ENCODE assay signal across 8 cellular contexts in genomic region chr17:76712321-76712720, GRCh38. TPM values are rescaled to one million over a fixed set of nuclear protein-coding genes. Genes with fewer than 3 reads are reported as not detected.
DNase-seq lines count a peak whose midpoint lies in the region; ATAC-seq, FAIRE-seq and TF ChIP-seq lines count a peak whose summit lies in the region.
"Not testable (repeated sequence)": the region's sequence is repeated elsewhere in the genome, so short reads cannot be mapped to it uniquely, and the experiment has no call there.

No MANE protein-coding gene starts in this region.

- H3K9me2 ChIP-seq in Loucy (replicated peaks; ENCODE audit: low read depth, low read length): not testable (repeated sequence)

- H3K36me3 ChIP-seq in BLaER1 (peaks cover 40% of the 10 kb centered on the region), Loucy (ENCODE audit: insufficient read depth, low read length) (peaks cover 28% of the 10 kb centered on the region; the same call in 1 of the 2 replicates), heart left ventricle (peaks cover 0 to 49% (median 44%) of the 10 kb centered on the region in 9 donors), HepG2 (replicated peaks in 1 of 2; ENCODE audit: control insufficient read depth in 1 of 2, insufficient read depth in 2 of 2, low read length in 2 of 2) (peaks cover 10 to 37% of the 10 kb centered on the region in 2 experiments), transverse colon (peaks cover 0 to 33% (median 3%) of the 10 kb centered on the region in 4 donors)

- not testable (repeated sequence) for H3K27ac ChIP-seq in BLaER1; HepG2 (ENCODE audit: extremely low read length, insufficient read depth, low read length)
- H3K27ac ChIP-seq in heart left ventricle: peak overlapping the region in 11 of 12 donors; percentile 5 to 92 (median 89)
- peak overlapping the region in 3 of 4 donors; percentile 83 to 85 (median 84) for H3K27ac ChIP-seq in transverse colon

- peaks cover 33% of the 10 kb centered on the region for H4K20me1 ChIP-seq in BLaER1
- H4K20me1 ChIP-seq in Loucy (ENCODE audit: insufficient read depth, low read length, poor library complexity, severe bottlenecking); HepG2 (ENCODE audit: insufficient read depth, low read length): not testable (repeated sequence)

- BruUV-seq in HepG2 (replicated peaks; lab: Mats Ljungman, UMichigan): not testable (repeated sequence)

- 58 to 66% (median 64%) methylated on average over 7 of the region's 7 CpGs for WGBS in heart left ventricle, 4 donors
- 95% methylated on average over 7 of the region's 7 CpGs for WGBS in HepG2 (ENCODE audit: low lambda C conversion rate)
- 60 to 63% methylated on average over 5 to 7 of the region's 7 CpGs for WGBS in transverse colon (ENCODE audit: low coverage in 1 of 2), 2 donors

- not testable (repeated sequence) for H3K9me3 Mint-ChIP-seq in activated T-helper 1 cell treated with anti-CD3 and anti-CD28 coated beads, Interleukin-12 subunit alpha, Interleukin-12 subunit beta, Interleukin-2, Interleukin-4 antibody, amounts not matched to agents 30 ng/mL and 10 ng/mL and 1 ng/mL, durations not matched to agents 14 hours and 24 hours and 36 hours; effector memory CD8-positive, alpha-beta T cell

- H3K9me3 ChIP-seq in BLaER1; Loucy (ENCODE audit: insufficient read depth, low read depth, low read length); heart left ventricle; HepG2 (ENCODE audit: low read length); transverse colon: not testable (repeated sequence)

- POLR2A ChIA-PET in HepG2 (lab: Yijun Ruan, JAX): interaction anchor here (1.4 to 3.6 kb wide), 4 partner anchors 11 to 25 kb away, joined by 3 to 20 read pairs (median 6); partner anchors contain the start of genes MFSD11 and SRSF2

- TF ChIP-seq CTCF in Loucy (conservative IDR thresholded peaks at IDR 0.05; ENCODE audit: low read length); heart left ventricle (IDR thresholded peaks at IDR 0.05); HepG2 (CRISPR knock-in tag; IDR thresholded peaks at IDR 0.05); transverse colon (IDR thresholded peaks at IDR 0.05): not testable (repeated sequence)

- TF ChIP-seq EP300 in HepG2 (IDR thresholded peaks at IDR 0.05; ENCODE audit: low read depth in 2 of 2, low read length in 2 of 2); HepG2 (CRISPR knock-in tag; IDR thresholded peaks at IDR 0.05; ENCODE audit: borderline replicate concordance); transverse colon (IDR thresholded peaks at IDR 0.05; ENCODE audit: low read depth): not testable (repeated sequence)

- peaks cover 30% of the 10 kb centered on the region for H3K36me3 Mint-ChIP-seq in activated T-helper 1 cell treated with anti-CD3 and anti-CD28 coated beads, Interleukin-12 subunit alpha, Interleukin-12 subunit beta, Interleukin-2, Interleukin-4 antibody, amounts not matched to agents 30 ng/mL and 10 ng/mL and 1 ng/mL, durations not matched to agents 14 hours and 24 hours and 36 hours (ENCODE audit: low read depth)
- peaks cover 51% of the 10 kb centered on the region for H3K36me3 Mint-ChIP-seq in effector memory CD8-positive, alpha-beta T cell (ENCODE audit: insufficient read depth)

- peaks cover 34% of the 10 kb centered on the region for H3K4me1 Mint-ChIP-seq in activated T-helper 1 cell treated with anti-CD3 and anti-CD28 coated beads, Interleukin-12 subunit alpha, Interleukin-12 subunit beta, Interleukin-2, Interleukin-4 antibody, amounts not matched to agents 30 ng/mL and 10 ng/mL and 1 ng/mL, durations not matched to agents 14 hours and 24 hours and 36 hours (ENCODE audit: low read depth)
- H3K4me1 Mint-ChIP-seq in effector memory CD8-positive, alpha-beta T cell (ENCODE audit: low read depth in 2 of 2): peaks cover 43 to 52% of the 10 kb centered on the region in 2 donors

- H3K4me2 ChIP-seq in BLaER1 (peak overlapping the region; percentile 20; the same call in 1 of the 2 replicates), Loucy (ENCODE audit: low read depth, low read length, poor library complexity, severe bottlenecking) (peak overlapping the region; percentile 72)
- not testable (repeated sequence) for H3K4me2 ChIP-seq in HepG2 (ENCODE audit: low read depth, low read length)

- CTCF ChIA-PET in HepG2 (lab: Yijun Ruan, JAX; ENCODE audit: low intra/inter-chr PET ratio, low total read pairs): not testable (repeated sequence)

- not testable (repeated sequence) for H3K27ac Mint-ChIP-seq in activated T-helper 1 cell treated with anti-CD3 and anti-CD28 coated beads, Interleukin-12 subunit alpha, Interleukin-12 subunit beta, Interleukin-2, Interleukin-4 antibody, amounts not matched to agents 30 ng/mL and 10 ng/mL and 1 ng/mL, durations not matched to agents 14 hours and 24 hours and 36 hours
- peak overlapping the region; percentile 46 to 49 for H3K27ac Mint-ChIP-seq in effector memory CD8-positive, alpha-beta T cell

- H3K4me3 ChIP-seq in BLaER1; Loucy (ENCODE audit: low read length, poor library complexity, severe bottlenecking); heart left ventricle; HepG2 (replicated peaks in 1 of 3; ENCODE audit: insufficient read depth in 1 of 3, low read depth in 2 of 3, low read length in 3 of 3); transverse colon: not testable (repeated sequence)

- not testable (repeated sequence) for H3F3A ChIP-seq in Loucy (ENCODE audit: low read depth)

- not testable (repeated sequence) for H3K27me3 ChIP-seq in BLaER1; Loucy (ENCODE audit: insufficient read depth, low read length, poor library complexity, severe bottlenecking); heart left ventricle; HepG2 (ENCODE audit: control insufficient read depth in 1 of 2, insufficient read depth in 2 of 2, low read length in 2 of 2); transverse colon

- H3K79me2 ChIP-seq in Loucy (ENCODE audit: insufficient read depth, low read length) (peaks cover 14% of the 10 kb centered on the region; the same call in 1 of the 2 replicates), HepG2 (ENCODE audit: insufficient read depth, low read length) (peaks cover 14% of the 10 kb centered on the region)

- intact Hi-C loops in activated T-helper 1 cell treated with anti-CD3 and anti-CD28 coated beads, Interleukin-12 subunit alpha, Interleukin-12 subunit beta, Interleukin-2, Interleukin-4 antibody, amounts not matched to agents 30 ng/mL and 10 ng/mL and 1 ng/mL, durations not matched to agents 14 hours and 24 hours and 36 hours (cut with micrococcal nuclease); HepG2 (cut with micrococcal nuclease; ENCODE audit: unreplicated experiment); posterior vena cava (cut with DNase I); transverse colon (cut with DNase I; ENCODE audit: low total_unique reads): not testable (repeated sequence)
- intact Hi-C loops in heart left ventricle (cut with DNase I): loop anchor here in 9 of 10 donors (2.0 to 10.0 kb wide), 9 partner anchors 24 to 188 kb away; a partner anchor contains a TSS

- peak overlapping the region; percentile 47 for H3K4me3 Mint-ChIP-seq in activated T-helper 1 cell treated with anti-CD3 and anti-CD28 coated beads, Interleukin-12 subunit alpha, Interleukin-12 subunit beta, Interleukin-2, Interleukin-4 antibody, amounts not matched to agents 30 ng/mL and 10 ng/mL and 1 ng/mL, durations not matched to agents 14 hours and 24 hours and 36 hours
- H3K4me3 Mint-ChIP-seq in effector memory CD8-positive, alpha-beta T cell: peak overlapping the region in 1 of 2 donors; percentile 51

- ATAC-seq in effector memory CD8-positive, alpha-beta T cell (replicated peaks); heart left ventricle; HepG2: not testable (repeated sequence)

- H3K4me1 ChIP-seq in BLaER1: peaks cover 86% of the 10 kb centered on the region
- peaks cover 41% of the 10 kb centered on the region for H3K4me1 ChIP-seq in Loucy (ENCODE audit: insufficient read depth, low read length, poor library complexity, severe bottlenecking)
- peaks cover 12 to 85% (median 62%) of the 10 kb centered on the region in 12 donors for H3K4me1 ChIP-seq in heart left ventricle
- H3K4me1 ChIP-seq in HepG2 (ENCODE audit: insufficient read depth, low read length): peaks cover 49% of the 10 kb centered on the region
- H3K4me1 ChIP-seq in transverse colon: peaks cover 15 to 52% (median 22%) of the 10 kb centered on the region in 4 donors

- TF ChIP-seq RAD21 in HepG2 (CRISPR knock-in tag; IDR thresholded peaks at IDR 0.05): not testable (repeated sequence)

- in situ Hi-C loops in HepG2 (cut with HindIII; ENCODE audit: extremely low pct_ligation_motif_present, low pct_unique_long_range_greater_than_20kb): not testable (repeated sequence)
- in situ Hi-C loops in transverse colon (cut with MboI; ENCODE audit: low pct_ligation_motif_present in 1 of 4, low pct_unique_long_range_greater_than_20kb in 1 of 4, low sequenced_read_pairs in 3 of 4): loop anchor here in 1 of 4 donors (25.0 kb wide), 1 partner anchor 175 kb away; the partner anchor contains the start of genes CYGB and PRCD

- TF ChIP-seq POLR2A in heart left ventricle (IDR thresholded peaks at IDR 0.05); HepG2 (IDR thresholded peaks at IDR 0.05; ENCODE audit: insufficient read depth in 1 of 2, low read depth in 2 of 2, low read length in 2 of 2); transverse colon (IDR thresholded peaks at IDR 0.05): not testable (repeated sequence)

- not testable (repeated sequence) for FAIRE-seq in HepG2 (lab: Jason Lieb, UNC)

- not testable (repeated sequence) for H3K27me3 Mint-ChIP-seq in activated T-helper 1 cell treated with anti-CD3 and anti-CD28 coated beads, Interleukin-12 subunit alpha, Interleukin-12 subunit beta, Interleukin-2, Interleukin-4 antibody, amounts not matched to agents 30 ng/mL and 10 ng/mL and 1 ng/mL, durations not matched to agents 14 hours and 24 hours and 36 hours (ENCODE audit: insufficient read depth); effector memory CD8-positive, alpha-beta T cell

- not testable (repeated sequence) for H3K9ac ChIP-seq in BLaER1; Loucy (ENCODE audit: low read depth, low read length, poor library complexity, severe bottlenecking); HepG2 (ENCODE audit: insufficient read depth, low read depth, low read length)

- not testable (repeated sequence) for H2AFZ ChIP-seq in Loucy (ENCODE audit: low read length); HepG2 (ENCODE audit: low read length)

- DNase-seq in activated T-helper 1 cell treated with anti-CD3 and anti-CD28 coated beads, Interleukin-12 subunit alpha, Interleukin-12 subunit beta, Interleukin-2, Interleukin-4 antibody, amounts not matched to agents 30 ng/mL and 10 ng/mL and 1 ng/mL, durations not matched to agents 14 hours and 24 hours and 36 hours (ENCODE audit: low spot score); effector memory CD8-positive, alpha-beta T cell; HepG2 (ENCODE audit: low spot score); transverse colon: not testable (repeated sequence)
- DNase-seq in heart left ventricle: peak in 1 of 5 donors; percentile 9
- peak; percentile 16 for DNase-seq in posterior vena cava (ENCODE audit: low spot score)

RNA-seq across cellular contexts. Expression of gene MXRA7, which starts 1.6 kb away (rescaled TPM):
- total RNA-seq in activated T-helper 1 cell treated with anti-CD3 and anti-CD28 coated beads, Interleukin-12 subunit alpha, Interleukin-12 subunit beta, Interleukin-2, Interleukin-4 antibody, amounts not matched to agents 30 ng/mL and 10 ng/mL and 1 ng/mL, durations not matched to agents 14 hours and 24 hours and 36 hours: 3.8 and 5.1 TPM in 2 replicates
- 100 to 1,000 TPM; 270 to 539 (median 466) TPM for total RNA-seq in heart left ventricle
- polyA plus RNA-seq in heart left ventricle: 100 to 1,000 TPM; 240 to 245 TPM
- 28.0 and 44.8 TPM in 2 replicates for total RNA-seq in HepG2 (2016; rRNA removed; fragmentation: Illumina TruSeq; extraction: Trizol)
- 22.8 and 24.5 TPM in 2 replicates for total RNA-seq in HepG2 (2016; cell fraction: cytosol; rRNA removed; fragmentation: Illumina TruSeq; extraction: Trizol; ENCODE audit: low read depth)
- total RNA-seq in HepG2 (2016; cell fraction: insoluble cytoplasmic fraction; rRNA removed; fragmentation: Illumina TruSeq; extraction: Trizol): 30.0 and 44.9 TPM in 2 replicates
- total RNA-seq in HepG2 (2016; cell fraction: membrane; rRNA removed; fragmentation: Illumina TruSeq; extraction: Trizol): 51.0 and 58.7 TPM in 2 replicates
- total RNA-seq in HepG2 (2016; cell fraction: nucleus; rRNA removed; fragmentation: Illumina TruSeq; extraction: Trizol): 30.0 and 37.9 TPM in 2 replicates
- polyA plus RNA-seq in HepG2 (2011; rRNA removed): 112 and 139 TPM in 2 replicates
- polyA plus RNA-seq in HepG2 (2011; cell fraction: cytosol; rRNA removed): 75.0 and 131 TPM in 2 replicates
- polyA plus RNA-seq in HepG2 (2011; cell fraction: nucleus; rRNA removed): 36.3 and 45.0 TPM in 2 replicates
- polyA plus RNA-seq in HepG2 (2012): 131 and 138 TPM in 2 replicates
- 36.6 and 41.1 TPM in 2 replicates for polyA plus RNA-seq in HepG2 (2016; cell fraction: cytosol; fragmentation: Illumina TruSeq; extraction: Trizol; ENCODE audit: low read depth)
- 37.7 and 42.0 TPM in 2 replicates for polyA plus RNA-seq in HepG2 (2016; cell fraction: insoluble cytoplasmic fraction; fragmentation: Illumina TruSeq; extraction: Trizol; ENCODE audit: low read depth)
- 56.2 and 59.4 TPM in 2 replicates for polyA plus RNA-seq in HepG2 (2016; cell fraction: membrane; fragmentation: Illumina TruSeq; extraction: Trizol; ENCODE audit: low read depth)
- 59.5 and 60.5 TPM in 2 replicates for polyA plus RNA-seq in HepG2 (2016; cell fraction: nucleus; fragmentation: Illumina TruSeq; extraction: Trizol; ENCODE audit: insufficient read depth, low read depth)
- polyA minus RNA-seq in HepG2 (2011; rRNA and poly(A)+ RNA removed; ENCODE audit: low replicate concordance): 21.9 and 76.0 TPM in 2 replicates
- 38.4 and 70.8 TPM in 2 replicates for polyA minus RNA-seq in HepG2 (2011; cell fraction: cytosol; rRNA and poly(A)+ RNA removed)
- 18.8 and 29.5 TPM in 2 replicates for polyA minus RNA-seq in HepG2 (2011; cell fraction: nucleus; rRNA and poly(A)+ RNA removed)
- total RNA-seq in posterior vena cava: 100 to 1,000 TPM; 343 to 428 TPM
- total RNA-seq in transverse colon: 100 to 1,000 TPM in 1 of 4 donors, 10 to 100 TPM in 3; 31.0 to 633 (median 52.5) TPM

RNA-seq across cellular contexts. Expression of gene JMJD6, which starts 14.1 kb away (rescaled TPM):
- 80.5 TPM in 2 replicates for total RNA-seq in activated T-helper 1 cell treated with anti-CD3 and anti-CD28 coated beads, Interleukin-12 subunit alpha, Interleukin-12 subunit beta, Interleukin-2, Interleukin-4 antibody, amounts not matched to agents 30 ng/mL and 10 ng/mL and 1 ng/mL, durations not matched to agents 14 hours and 24 hours and 36 hours
- total RNA-seq in heart left ventricle (10 to 100 TPM; 32.4 to 67.0 (median 39.1) TPM), HepG2 (2016; rRNA removed; fragmentation: Illumina TruSeq; extraction: Trizol) (41.0 and 49.1 TPM in 2 replicates), posterior vena cava (10 to 100 TPM; 32.1 to 43.0 TPM), transverse colon (10 to 100 TPM; 25.4 to 58.4 (median 26.9) TPM)
- polyA plus RNA-seq in heart left ventricle (10 to 100 TPM; 30.1 to 75.6 TPM), HepG2 (2011; rRNA removed) (33.6 and 36.0 TPM in 2 replicates)
- 9.7 and 10.0 TPM in 2 replicates for total RNA-seq in HepG2 (2016; cell fraction: cytosol; rRNA removed; fragmentation: Illumina TruSeq; extraction: Trizol; ENCODE audit: low read depth)
- 41.7 and 48.0 TPM in 2 replicates for total RNA-seq in HepG2 (2016; cell fraction: insoluble cytoplasmic fraction; rRNA removed; fragmentation: Illumina TruSeq; extraction: Trizol)
- total RNA-seq in HepG2 (2016; cell fraction: membrane; rRNA removed; fragmentation: Illumina TruSeq; extraction: Trizol): 15.3 and 17.9 TPM in 2 replicates
- total RNA-seq in HepG2 (2016; cell fraction: nucleus; rRNA removed; fragmentation: Illumina TruSeq; extraction: Trizol): 24.8 and 26.0 TPM in 2 replicates
- polyA plus RNA-seq in HepG2 (2011; cell fraction: cytosol; rRNA removed): 25.2 and 31.5 TPM in 2 replicates
- polyA plus RNA-seq in HepG2 (2011; cell fraction: nucleus; rRNA removed): 43.8 and 48.7 TPM in 2 replicates
- 37.4 and 57.9 TPM in 2 replicates for polyA plus RNA-seq in HepG2 (2012)
- 7.4 and 7.7 TPM in 2 replicates for polyA plus RNA-seq in HepG2 (2016; cell fraction: cytosol; fragmentation: Illumina TruSeq; extraction: Trizol; ENCODE audit: low read depth)
- 47.9 and 48.6 TPM in 2 replicates for polyA plus RNA-seq in HepG2 (2016; cell fraction: insoluble cytoplasmic fraction; fragmentation: Illumina TruSeq; extraction: Trizol; ENCODE audit: low read depth)
- polyA plus RNA-seq in HepG2 (2016; cell fraction: membrane; fragmentation: Illumina TruSeq; extraction: Trizol; ENCODE audit: low read depth): 11.8 and 11.9 TPM in 2 replicates
- polyA plus RNA-seq in HepG2 (2016; cell fraction: nucleus; fragmentation: Illumina TruSeq; extraction: Trizol; ENCODE audit: insufficient read depth, low read depth): 37.6 and 45.3 TPM in 2 replicates
- 14.9 and 21.3 TPM in 2 replicates for polyA minus RNA-seq in HepG2 (2011; rRNA and poly(A)+ RNA removed; ENCODE audit: low replicate concordance)
- 13.4 and 16.7 TPM in 2 replicates for polyA minus RNA-seq in HepG2 (2011; cell fraction: cytosol; rRNA and poly(A)+ RNA removed)
- 10.3 and 15.4 TPM in 2 replicates for polyA minus RNA-seq in HepG2 (2011; cell fraction: nucleus; rRNA and poly(A)+ RNA removed)

RNA-seq across cellular contexts. Expression of gene METTL23, which starts 14.3 kb away (rescaled TPM):
- 35.5 and 38.2 TPM in 2 replicates for total RNA-seq in activated T-helper 1 cell treated with anti-CD3 and anti-CD28 coated beads, Interleukin-12 subunit alpha, Interleukin-12 subunit beta, Interleukin-2, Interleukin-4 antibody, amounts not matched to agents 30 ng/mL and 10 ng/mL and 1 ng/mL, durations not matched to agents 14 hours and 24 hours and 36 hours
- total RNA-seq in heart left ventricle (10 to 100 TPM; 22.1 to 33.7 (median 24.0) TPM), HepG2 (2016; rRNA removed; fragmentation: Illumina TruSeq; extraction: Trizol) (39.7 and 39.9 TPM in 2 replicates), posterior vena cava (10 to 100 TPM; 23.3 to 25.6 TPM), transverse colon (10 to 100 TPM in 3 of 4 donors, not detected in 1; 11.2 to 34.1 (median 24.7) TPM)
- polyA plus RNA-seq in heart left ventricle (10 to 100 TPM; 23.8 to 26.4 TPM), HepG2 (2011; rRNA removed) (85.4 and 104 TPM in 2 replicates)
- 13.8 and 15.1 TPM in 2 replicates for total RNA-seq in HepG2 (2016; cell fraction: cytosol; rRNA removed; fragmentation: Illumina TruSeq; extraction: Trizol; ENCODE audit: low read depth)
- 40.1 and 40.8 TPM in 2 replicates for total RNA-seq in HepG2 (2016; cell fraction: insoluble cytoplasmic fraction; rRNA removed; fragmentation: Illumina TruSeq; extraction: Trizol)
- total RNA-seq in HepG2 (2016; cell fraction: membrane; rRNA removed; fragmentation: Illumina TruSeq; extraction: Trizol): 23.4 and 26.9 TPM in 2 replicates
- 28.8 and 32.4 TPM in 2 replicates for total RNA-seq in HepG2 (2016; cell fraction: nucleus; rRNA removed; fragmentation: Illumina TruSeq; extraction: Trizol)
- polyA plus RNA-seq in HepG2 (2011; cell fraction: cytosol; rRNA removed): 54.2 and 65.9 TPM in 2 replicates
- 68.9 and 70.3 TPM in 2 replicates for polyA plus RNA-seq in HepG2 (2011; cell fraction: nucleus; rRNA removed)
- polyA plus RNA-seq in HepG2 (2012): 49.3 and 49.6 TPM in 2 replicates
- 16.6 and 18.6 TPM in 2 replicates for polyA plus RNA-seq in HepG2 (2016; cell fraction: cytosol; fragmentation: Illumina TruSeq; extraction: Trizol; ENCODE audit: low read depth)
- 45.5 and 51.2 TPM in 2 replicates for polyA plus RNA-seq in HepG2 (2016; cell fraction: insoluble cytoplasmic fraction; fragmentation: Illumina TruSeq; extraction: Trizol; ENCODE audit: low read depth)
- 22.2 and 23.6 TPM in 2 replicates for polyA plus RNA-seq in HepG2 (2016; cell fraction: membrane; fragmentation: Illumina TruSeq; extraction: Trizol; ENCODE audit: low read depth)
- 60.8 and 67.8 TPM in 2 replicates for polyA plus RNA-seq in HepG2 (2016; cell fraction: nucleus; fragmentation: Illumina TruSeq; extraction: Trizol; ENCODE audit: insufficient read depth, low read depth)
- polyA minus RNA-seq in HepG2 (2011; rRNA and poly(A)+ RNA removed; ENCODE audit: low replicate concordance): 23.4 and 37.2 TPM in 2 replicates
- polyA minus RNA-seq in HepG2 (2011; cell fraction: cytosol; rRNA and poly(A)+ RNA removed): 17.2 and 17.6 TPM in 2 replicates
- 17.6 and 22.6 TPM in 2 replicates for polyA minus RNA-seq in HepG2 (2011; cell fraction: nucleus; rRNA and poly(A)+ RNA removed)

RNA-seq across cellular contexts. Expression of gene SRSF2, which starts 24.8 kb away (rescaled TPM):
- total RNA-seq in activated T-helper 1 cell treated with anti-CD3 and anti-CD28 coated beads, Interleukin-12 subunit alpha, Interleukin-12 subunit beta, Interleukin-2, Interleukin-4 antibody, amounts not matched to agents 30 ng/mL and 10 ng/mL and 1 ng/mL, durations not matched to agents 14 hours and 24 hours and 36 hours: 535 and 541 TPM in 2 replicates
- total RNA-seq in heart left ventricle: 100 to 1,000 TPM in 3 of 9 donors, 10 to 100 TPM in 6; 67.0 to 155 (median 79.5) TPM
- polyA plus RNA-seq in heart left ventricle: 10 to 100 TPM; 69.1 to 88.6 TPM
- total RNA-seq in HepG2 (2016; rRNA removed; fragmentation: Illumina TruSeq; extraction: Trizol): 249 and 319 TPM in 2 replicates
- total RNA-seq in HepG2 (2016; cell fraction: cytosol; rRNA removed; fragmentation: Illumina TruSeq; extraction: Trizol; ENCODE audit: low read depth): 103 and 114 TPM in 2 replicates
- total RNA-seq in HepG2 (2016; cell fraction: insoluble cytoplasmic fraction; rRNA removed; fragmentation: Illumina TruSeq; extraction: Trizol): 260 and 312 TPM in 2 replicates
- 135 and 140 TPM in 2 replicates for total RNA-seq in HepG2 (2016; cell fraction: membrane; rRNA removed; fragmentation: Illumina TruSeq; extraction: Trizol)
- total RNA-seq in HepG2 (2016; cell fraction: nucleus; rRNA removed; fragmentation: Illumina TruSeq; extraction: Trizol): 349 and 418 TPM in 2 replicates
- polyA plus RNA-seq in HepG2 (2011; rRNA removed): 306 and 308 TPM in 2 replicates
- 103 and 169 TPM in 2 replicates for polyA plus RNA-seq in HepG2 (2011; cell fraction: cytosol; rRNA removed)
- 1,720 and 2,373 TPM in 2 replicates for polyA plus RNA-seq in HepG2 (2011; cell fraction: nucleus; rRNA removed)
- polyA plus RNA-seq in HepG2 (2012): 214 and 282 TPM in 2 replicates
- 77.5 and 85.0 TPM in 2 replicates for polyA plus RNA-seq in HepG2 (2016; cell fraction: cytosol; fragmentation: Illumina TruSeq; extraction: Trizol; ENCODE audit: low read depth)
- 376 and 395 TPM in 2 replicates for polyA plus RNA-seq in HepG2 (2016; cell fraction: insoluble cytoplasmic fraction; fragmentation: Illumina TruSeq; extraction: Trizol; ENCODE audit: low read depth)
- 116 and 123 TPM in 2 replicates for polyA plus RNA-seq in HepG2 (2016; cell fraction: membrane; fragmentation: Illumina TruSeq; extraction: Trizol; ENCODE audit: low read depth)
- polyA plus RNA-seq in HepG2 (2016; cell fraction: nucleus; fragmentation: Illumina TruSeq; extraction: Trizol; ENCODE audit: insufficient read depth, low read depth): 776 and 819 TPM in 2 replicates
- polyA minus RNA-seq in HepG2 (2011; rRNA and poly(A)+ RNA removed; ENCODE audit: low replicate concordance): 243 and 377 TPM in 2 replicates
- 59.7 and 82.4 TPM in 2 replicates for polyA minus RNA-seq in HepG2 (2011; cell fraction: cytosol; rRNA and poly(A)+ RNA removed)
- 526 and 551 TPM in 2 replicates for polyA minus RNA-seq in HepG2 (2011; cell fraction: nucleus; rRNA and poly(A)+ RNA removed)
- 100 to 1,000 TPM; 120 to 133 TPM for total RNA-seq in posterior vena cava
- 1,000 to 10,000 TPM in 1 of 4 donors, 100 to 1,000 TPM in 3; 193 to 1,196 (median 348) TPM for total RNA-seq in transverse colon

RNA-seq across cellular contexts. Expression of gene MFSD11, which starts 25.6 kb away (rescaled TPM):
- 16.6 and 17.1 TPM in 2 replicates for total RNA-seq in activated T-helper 1 cell treated with anti-CD3 and anti-CD28 coated beads, Interleukin-12 subunit alpha, Interleukin-12 subunit beta, Interleukin-2, Interleukin-4 antibody, amounts not matched to agents 30 ng/mL and 10 ng/mL and 1 ng/mL, durations not matched to agents 14 hours and 24 hours and 36 hours
- total RNA-seq in heart left ventricle (10 to 100 TPM; 20.6 to 36.5 (median 27.9) TPM), HepG2 (2016; rRNA removed; fragmentation: Illumina TruSeq; extraction: Trizol) (19.4 and 36.3 TPM in 2 replicates), posterior vena cava (10 to 100 TPM; 20.7 to 24.0 TPM), transverse colon (10 to 100 TPM in 3 of 4 donors, 1 to 10 TPM in 1; 7.6 to 41.3 (median 25.7) TPM)
- polyA plus RNA-seq in heart left ventricle (10 to 100 TPM; 14.3 to 14.7 TPM), HepG2 (2011; rRNA removed) (25.2 and 26.1 TPM in 2 replicates)
- total RNA-seq in HepG2 (2016; cell fraction: cytosol; rRNA removed; fragmentation: Illumina TruSeq; extraction: Trizol; ENCODE audit: low read depth): 19.7 and 21.0 TPM in 2 replicates
- 17.3 and 35.0 TPM in 2 replicates for total RNA-seq in HepG2 (2016; cell fraction: insoluble cytoplasmic fraction; rRNA removed; fragmentation: Illumina TruSeq; extraction: Trizol)
- 17.5 and 20.2 TPM in 2 replicates for total RNA-seq in HepG2 (2016; cell fraction: membrane; rRNA removed; fragmentation: Illumina TruSeq; extraction: Trizol)
- total RNA-seq in HepG2 (2016; cell fraction: nucleus; rRNA removed; fragmentation: Illumina TruSeq; extraction: Trizol): 39.1 and 44.6 TPM in 2 replicates
- polyA plus RNA-seq in HepG2 (2011; cell fraction: cytosol; rRNA removed): 11.6 and 16.0 TPM in 2 replicates
- 59.2 and 64.8 TPM in 2 replicates for polyA plus RNA-seq in HepG2 (2011; cell fraction: nucleus; rRNA removed)
- 20.4 and 24.1 TPM in 2 replicates for polyA plus RNA-seq in HepG2 (2012)
- polyA plus RNA-seq in HepG2 (2016; cell fraction: cytosol; fragmentation: Illumina TruSeq; extraction: Trizol; ENCODE audit: low read depth): 5.8 and 6.2 TPM in 2 replicates
- polyA plus RNA-seq in HepG2 (2016; cell fraction: insoluble cytoplasmic fraction; fragmentation: Illumina TruSeq; extraction: Trizol; ENCODE audit: low read depth): 13.0 and 15.6 TPM in 2 replicates
- 9.2 and 11.8 TPM in 2 replicates for polyA plus RNA-seq in HepG2 (2016; cell fraction: membrane; fragmentation: Illumina TruSeq; extraction: Trizol; ENCODE audit: low read depth)
- polyA plus RNA-seq in HepG2 (2016; cell fraction: nucleus; fragmentation: Illumina TruSeq; extraction: Trizol; ENCODE audit: insufficient read depth, low read depth): 60.1 and 68.2 TPM in 2 replicates
- polyA minus RNA-seq in HepG2 (2011; rRNA and poly(A)+ RNA removed; ENCODE audit: low replicate concordance): 33.4 and 39.8 TPM in 2 replicates
- polyA minus RNA-seq in HepG2 (2011; cell fraction: cytosol; rRNA and poly(A)+ RNA removed): 12.8 and 16.1 TPM in 2 replicates
- polyA minus RNA-seq in HepG2 (2011; cell fraction: nucleus; rRNA and poly(A)+ RNA removed): 36.3 and 51.1 TPM in 2 replicates
